In genomic region chr10:11757452-11757819, GRCh38 we compare ENCODE assay signal across 8 cellular contexts. TPM values are rescaled to one million over a fixed set of nuclear protein-coding genes. Genes with fewer than 3 reads are reported as not detected.
DNase-seq lines count a peak whose midpoint lies in the region; ATAC-seq and TF ChIP-seq lines count a peak whose summit lies in the region.

No MANE protein-coding gene starts in this region.

- peak; percentile 87 to 91 (median 89) for ATAC-seq in right lobe of liver

- DNase-seq in AG20443 (ENCODE audit: low spot score) (peak; percentile 76), LHCN-M2 (ENCODE audit: low read depth) (peak; percentile 74), astrocyte of the hippocampus (ENCODE audit: low read depth, low spot score) (peak; percentile 94), right lobe of liver (peak; percentile 60 to 86 (median 66)), vagina (ENCODE audit: extremely low spot score in 2 of 2) (no peak), T-helper 2 cell (no peak)
- no peak for DNase-seq in activated CD4-positive, alpha-beta T cell treated with anti-CD3 and anti-CD28 coated beads, Interleukin-2, amount 50 U/mL, for 4 hours
- DNase-seq in activated CD4-positive, alpha-beta T cell treated with anti-CD3 and anti-CD28 coated beads for 48 hours: no peak

- H3K36me3 ChIP-seq in right lobe of liver (peaks cover 0 to 44% (median 18%) of the 10 kb centered on the region in 4 donors), vagina (peaks cover 0 to 32% of the 10 kb centered on the region in 2 donors)

- TF ChIP-seq POLR2A in right lobe of liver (IDR thresholded peaks at IDR 0.05) (no peak), vagina (IDR thresholded peaks at IDR 0.05) (no peak)

- H3K27ac ChIP-seq in right lobe of liver: peak overlapping the region; percentile 74 to 85 (median 80)
- H3K27ac ChIP-seq in vagina: peak overlapping the region; percentile 70

- H3K4me3 ChIP-seq in right lobe of liver: no peak overlapping the region
- H3K4me3 ChIP-seq in vagina: no peak overlapping the region

- intact Hi-C loops in right lobe of liver (cut with DNase I): no loop called here
- intact Hi-C loops in vagina (cut with DNase I): loop anchor here (5.0 kb wide), 1 partner anchor 240 kb away; no protein-coding TSS in a partner anchor

- WGBS in right lobe of liver (ENCODE audit: insufficient coverage, low coverage, low lambda C conversion rate, missing lambda C conversion rate): 15% methylated on average over 3 of the region's 3 CpGs

- H3K9me3 ChIP-seq in right lobe of liver (no peaks in the 10 kb centered on the region), vagina (no peaks in the 10 kb centered on the region)

- H3K4me1 ChIP-seq in right lobe of liver (peaks cover 0 to 24% (median 13%) of the 10 kb centered on the region in 4 donors), vagina (peaks cover 25% of the 10 kb centered on the region)

- no peak for TF ChIP-seq CTCF in right lobe of liver (IDR thresholded peaks at IDR 0.05)
- TF ChIP-seq CTCF in vagina (IDR thresholded peaks at IDR 0.05): no peak

- no peaks in the 10 kb centered on the region for H3K27me3 ChIP-seq in right lobe of liver
- H3K27me3 ChIP-seq in vagina: no peaks in the 10 kb centered on the region

RNA-seq across cellular contexts. Expression of gene ECHDC3, which starts 15.3 kb away (rescaled TPM):
- total RNA-seq in LHCN-M2 (2014; rRNA removed): 3.2 and 6.5 TPM in 2 replicates
- 1.5 TPM for polyA plus RNA-seq in LHCN-M2 (2012)
- 100 to 1,000 TPM in 5 of 6 experiments, 10 to 100 TPM in 1; 85.0 to 304 (median 130) TPM for total RNA-seq in right lobe of liver
- 44.2 TPM for total RNA-seq in vagina

Comparison
In these comparisons a context has a peak if more than half of its experiments do, and no peak if none do; other contexts are left out.
1. DNase-seq: peak in AG20443 (single experiment), LHCN-M2 (single experiment), astrocyte of the hippocampus (single experiment) and right lobe of liver (3 of 3); none in vagina (0 of 2), T-helper 2 cell (0 of 5), activated CD4-positive, alpha-beta T cell treated with anti-CD3 and anti-CD28 coated beads, Interleukin-2, amount 50 U/mL, for 4 hours (0 of 2) and activated CD4-positive, alpha-beta T cell treated with anti-CD3 and anti-CD28 coated beads for 48 hours (single experiment).